ENCODE assay signal across 1 cellular context in the genomic region with DNA sequence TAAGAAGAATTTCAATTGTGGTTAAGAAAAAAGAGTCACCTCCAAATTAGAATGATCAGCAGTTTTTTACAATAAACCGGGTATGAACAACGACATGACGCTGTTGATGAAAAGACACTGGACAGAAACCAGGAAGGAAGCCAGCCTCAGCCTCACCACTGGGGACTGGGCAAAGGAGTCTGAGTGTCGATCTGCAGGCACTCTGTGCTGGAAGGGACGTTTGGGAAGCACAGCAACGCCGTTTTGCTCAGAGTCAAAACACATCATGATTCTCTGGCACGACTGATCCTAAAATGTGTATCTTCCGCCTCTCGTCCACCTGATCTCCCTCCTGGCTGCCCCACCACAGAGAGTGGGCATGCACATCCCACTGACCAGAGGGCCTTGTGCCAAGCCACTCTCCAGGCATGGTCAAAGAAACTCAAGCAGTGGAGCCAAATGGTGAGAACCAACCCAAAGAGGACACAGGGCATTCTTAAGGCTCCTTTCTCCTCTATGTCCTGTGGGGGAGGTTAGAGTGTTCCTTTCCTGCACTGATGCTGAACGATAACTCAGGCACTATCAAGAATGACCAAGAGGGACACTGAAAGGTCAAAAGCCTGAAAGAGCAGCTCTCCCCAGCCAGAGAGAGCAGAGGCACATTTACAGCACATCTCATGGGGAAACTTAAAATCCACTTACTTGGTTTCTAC.
TF ChIP-seq lines count a peak whose summit lies in the region.

No MANE protein-coding gene starts in this region.

TF ChIP-seq in K562, 482 proteins besides CTCF, POLR2A, EP300 and RAD21 (continued from another document and continues in another):
- TF ChIP-seq, protein P1, sequence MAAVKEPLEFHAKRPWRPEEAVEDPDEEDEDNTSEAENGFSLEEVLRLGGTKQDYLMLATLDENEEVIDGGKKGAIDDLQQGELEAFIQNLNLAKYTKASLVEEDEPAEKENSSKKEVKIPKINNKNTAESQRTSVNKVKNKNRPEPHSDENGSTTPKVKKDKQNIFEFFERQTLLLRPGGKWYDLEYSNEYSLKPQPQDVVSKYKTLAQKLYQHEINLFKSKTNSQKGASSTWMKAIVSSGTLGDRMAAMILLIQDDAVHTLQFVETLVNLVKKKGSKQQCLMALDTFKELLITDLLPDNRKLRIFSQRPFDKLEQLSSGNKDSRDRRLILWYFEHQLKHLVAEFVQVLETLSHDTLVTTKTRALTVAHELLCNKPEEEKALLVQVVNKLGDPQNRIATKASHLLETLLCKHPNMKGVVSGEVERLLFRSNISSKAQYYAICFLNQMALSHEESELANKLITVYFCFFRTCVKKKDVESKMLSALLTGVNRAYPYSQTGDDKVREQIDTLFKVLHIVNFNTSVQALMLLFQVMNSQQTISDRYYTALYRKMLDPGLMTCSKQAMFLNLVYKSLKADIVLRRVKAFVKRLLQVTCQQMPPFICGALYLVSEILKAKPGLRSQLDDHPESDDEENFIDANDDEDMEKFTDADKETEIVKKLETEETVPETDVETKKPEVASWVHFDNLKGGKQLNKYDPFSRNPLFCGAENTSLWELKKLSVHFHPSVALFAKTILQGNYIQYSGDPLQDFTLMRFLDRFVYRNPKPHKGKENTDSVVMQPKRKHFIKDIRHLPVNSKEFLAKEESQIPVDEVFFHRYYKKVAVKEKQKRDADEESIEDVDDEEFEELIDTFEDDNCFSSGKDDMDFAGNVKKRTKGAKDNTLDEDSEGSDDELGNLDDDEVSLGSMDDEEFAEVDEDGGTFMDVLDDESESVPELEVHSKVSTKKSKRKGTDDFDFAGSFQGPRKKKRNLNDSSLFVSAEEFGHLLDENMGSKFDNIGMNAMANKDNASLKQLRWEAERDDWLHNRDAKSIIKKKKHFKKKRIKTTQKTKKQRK (IDR thresholded peaks at IDR 0.05; ENCODE audit: borderline replicate concordance, low read depth, low read length), result no peak
- TF ChIP-seq SMARCB1 (IDR thresholded peaks at IDR 0.05; ENCODE audit: insufficient read length, low read depth) (no peak), KHSRP (IDR thresholded peaks at IDR 0.05) (no peak; the same call in 1 of the 2 replicates), HNRNPK (IDR thresholded peaks at IDR 0.05; ENCODE audit: low read depth, low read length, poor library complexity, severe bottlenecking) (no peak), MYC (IDR thresholded peaks at IDR 0.05; ENCODE audit: low read depth, low read length) (peak; percentile 64), MYC (CRISPR knock-in tag; IDR thresholded peaks at IDR 0.05; ENCODE audit: borderline replicate concordance, low read depth) (no peak), NFXL1 (CRISPR knock-in tag; IDR thresholded peaks at IDR 0.05) (peak; percentile 55; the same call in 1 of the 2 replicates), HLTF (IDR thresholded peaks at IDR 0.05) (peak; percentile 67; the same call in 1 of the 2 replicates), ETS1 (conservative IDR thresholded peaks at IDR 0.05; ENCODE audit: control insufficient read depth, low read depth, low read length) (peak; percentile 69), ZNF717 (CRISPR knock-in tag; IDR thresholded peaks at IDR 0.05) (no peak), RBBP5 (IDR thresholded peaks at IDR 0.05; ENCODE audit: borderline replicate concordance, insufficient read depth, low read length, poor library complexity, severe bottlenecking) (peak; percentile 88), NFIX (CRISPR knock-in tag; IDR thresholded peaks at IDR 0.05; ENCODE audit: low read depth) (no peak), ZNF79 (CRISPR knock-in tag; IDR thresholded peaks at IDR 0.05; ENCODE audit: low read depth) (no peak), MTA2 (IDR thresholded peaks at IDR 0.05; ENCODE audit: low read depth) (peak; percentile 52), KLF13 (tag; IDR thresholded peaks at IDR 0.05; ENCODE audit: borderline replicate concordance, low read depth) (peak; percentile 43; the same call in 1 of the 2 replicates), ZNF586 (CRISPR knock-in tag; conservative IDR thresholded peaks at IDR 0.05) (no peak), BCL6 (CRISPR knock-in tag; IDR thresholded peaks at IDR 0.05) (no peak), MAZ (CRISPR knock-in tag; conservative IDR thresholded peaks at IDR 0.05 in 1 of 2, IDR thresholded peaks at IDR 0.05 in 1 of 2) (peak; percentile 25 to 61; a peak in 2 of 4 replicates), RBM15 (IDR thresholded peaks at IDR 0.05; ENCODE audit: insufficient read depth, low read length) (no peak), ZBTB43 (CRISPR knock-in tag; IDR thresholded peaks at IDR 0.05) (no peak), GABPB1 (CRISPR knock-in tag; IDR thresholded peaks at IDR 0.05) (peak; percentile 42; the same call in 1 of the 2 replicates), ZNF124 (CRISPR knock-in tag; IDR thresholded peaks at IDR 0.05) (no peak), GTF2F1 (IDR thresholded peaks at IDR 0.05; ENCODE audit: low read depth, low read length) (0 out of 2 replicates have a peak, but pooled peaks have one; percentile 60), ZBED1 (IDR thresholded peaks at IDR 0.05) (no peak), SRSF9 (IDR thresholded peaks at IDR 0.05; ENCODE audit: borderline replicate concordance, low read depth, low read length) (no peak), CBFA2T3 (IDR thresholded peaks at IDR 0.05) (peak; percentile 90), ZNF134 (CRISPR knock-in tag; conservative IDR thresholded peaks at IDR 0.05) (no peak; the same call in 1 of the 2 replicates), IFI16 (CRISPR knock-in tag; IDR thresholded peaks at IDR 0.05) (no peak), ZNF696 (CRISPR knock-in tag; conservative IDR thresholded peaks at IDR 0.05) (no peak), PHF21A (IDR thresholded peaks at IDR 0.05; ENCODE audit: borderline replicate concordance, low read depth) (no peak), CBX3 (IDR thresholded peaks at IDR 0.05; ENCODE audit: borderline replicate concordance in 1 of 2, low read length in 2 of 2) (peak in 1 of 2 experiments; percentile 55; a peak in 2 of 3 replicates), ZNF778 (CRISPR knock-in tag; IDR thresholded peaks at IDR 0.05) (no peak), BRCA1 (IDR thresholded peaks at IDR 0.05) (no peak), BRCA1 (CRISPR knock-in tag; IDR thresholded peaks at IDR 0.05) (no peak), MLX (CRISPR knock-in tag; conservative IDR thresholded peaks at IDR 0.05) (no peak), SLC30A9 (CRISPR knock-in tag; IDR thresholded peaks at IDR 0.05) (no peak), ZNF668 (CRISPR knock-in tag; IDR thresholded peaks at IDR 0.05) (0 out of 2 replicates have a peak, but pooled peaks have one; percentile 34), HDAC3 (IDR thresholded peaks at IDR 0.05; ENCODE audit: borderline replicate concordance, partially characterized antibody) (peak; percentile 23), TCFL5 (CRISPR knock-in tag; conservative IDR thresholded peaks at IDR 0.05) (no peak), ZNF830 (CRISPR knock-in tag; IDR thresholded peaks at IDR 0.05) (no peak), RBM22 (IDR thresholded peaks at IDR 0.05; ENCODE audit: low read depth, low read length, poor library complexity, severe bottlenecking) (no peak), BRD4 (IDR thresholded peaks at IDR 0.05) (no peak), DNMT1 (IDR thresholded peaks at IDR 0.05) (no peak)
- TF ChIP-seq, protein P2, sequence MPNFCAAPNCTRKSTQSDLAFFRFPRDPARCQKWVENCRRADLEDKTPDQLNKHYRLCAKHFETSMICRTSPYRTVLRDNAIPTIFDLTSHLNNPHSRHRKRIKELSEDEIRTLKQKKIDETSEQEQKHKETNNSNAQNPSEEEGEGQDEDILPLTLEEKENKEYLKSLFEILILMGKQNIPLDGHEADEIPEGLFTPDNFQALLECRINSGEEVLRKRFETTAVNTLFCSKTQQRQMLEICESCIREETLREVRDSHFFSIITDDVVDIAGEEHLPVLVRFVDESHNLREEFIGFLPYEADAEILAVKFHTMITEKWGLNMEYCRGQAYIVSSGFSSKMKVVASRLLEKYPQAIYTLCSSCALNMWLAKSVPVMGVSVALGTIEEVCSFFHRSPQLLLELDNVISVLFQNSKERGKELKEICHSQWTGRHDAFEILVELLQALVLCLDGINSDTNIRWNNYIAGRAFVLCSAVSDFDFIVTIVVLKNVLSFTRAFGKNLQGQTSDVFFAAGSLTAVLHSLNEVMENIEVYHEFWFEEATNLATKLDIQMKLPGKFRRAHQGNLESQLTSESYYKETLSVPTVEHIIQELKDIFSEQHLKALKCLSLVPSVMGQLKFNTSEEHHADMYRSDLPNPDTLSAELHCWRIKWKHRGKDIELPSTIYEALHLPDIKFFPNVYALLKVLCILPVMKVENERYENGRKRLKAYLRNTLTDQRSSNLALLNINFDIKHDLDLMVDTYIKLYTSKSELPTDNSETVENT (CRISPR knock-in tag; IDR thresholded peaks at IDR 0.05), result peak; percentile 73
- TF ChIP-seq, protein P3, sequence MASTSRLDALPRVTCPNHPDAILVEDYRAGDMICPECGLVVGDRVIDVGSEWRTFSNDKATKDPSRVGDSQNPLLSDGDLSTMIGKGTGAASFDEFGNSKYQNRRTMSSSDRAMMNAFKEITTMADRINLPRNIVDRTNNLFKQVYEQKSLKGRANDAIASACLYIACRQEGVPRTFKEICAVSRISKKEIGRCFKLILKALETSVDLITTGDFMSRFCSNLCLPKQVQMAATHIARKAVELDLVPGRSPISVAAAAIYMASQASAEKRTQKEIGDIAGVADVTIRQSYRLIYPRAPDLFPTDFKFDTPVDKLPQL (IDR thresholded peaks at IDR 0.05; ENCODE audit: extremely low read depth, insufficient read length), result no peak
- TF ChIP-seq, protein P4, sequence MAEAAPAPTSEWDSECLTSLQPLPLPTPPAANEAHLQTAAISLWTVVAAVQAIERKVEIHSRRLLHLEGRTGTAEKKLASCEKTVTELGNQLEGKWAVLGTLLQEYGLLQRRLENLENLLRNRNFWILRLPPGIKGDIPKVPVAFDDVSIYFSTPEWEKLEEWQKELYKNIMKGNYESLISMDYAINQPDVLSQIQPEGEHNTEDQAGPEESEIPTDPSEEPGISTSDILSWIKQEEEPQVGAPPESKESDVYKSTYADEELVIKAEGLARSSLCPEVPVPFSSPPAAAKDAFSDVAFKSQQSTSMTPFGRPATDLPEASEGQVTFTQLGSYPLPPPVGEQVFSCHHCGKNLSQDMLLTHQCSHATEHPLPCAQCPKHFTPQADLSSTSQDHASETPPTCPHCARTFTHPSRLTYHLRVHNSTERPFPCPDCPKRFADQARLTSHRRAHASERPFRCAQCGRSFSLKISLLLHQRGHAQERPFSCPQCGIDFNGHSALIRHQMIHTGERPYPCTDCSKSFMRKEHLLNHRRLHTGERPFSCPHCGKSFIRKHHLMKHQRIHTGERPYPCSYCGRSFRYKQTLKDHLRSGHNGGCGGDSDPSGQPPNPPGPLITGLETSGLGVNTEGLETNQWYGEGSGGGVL (CRISPR knock-in tag; IDR thresholded peaks at IDR 0.05), result no peak
- TF ChIP-seq, protein P5, sequence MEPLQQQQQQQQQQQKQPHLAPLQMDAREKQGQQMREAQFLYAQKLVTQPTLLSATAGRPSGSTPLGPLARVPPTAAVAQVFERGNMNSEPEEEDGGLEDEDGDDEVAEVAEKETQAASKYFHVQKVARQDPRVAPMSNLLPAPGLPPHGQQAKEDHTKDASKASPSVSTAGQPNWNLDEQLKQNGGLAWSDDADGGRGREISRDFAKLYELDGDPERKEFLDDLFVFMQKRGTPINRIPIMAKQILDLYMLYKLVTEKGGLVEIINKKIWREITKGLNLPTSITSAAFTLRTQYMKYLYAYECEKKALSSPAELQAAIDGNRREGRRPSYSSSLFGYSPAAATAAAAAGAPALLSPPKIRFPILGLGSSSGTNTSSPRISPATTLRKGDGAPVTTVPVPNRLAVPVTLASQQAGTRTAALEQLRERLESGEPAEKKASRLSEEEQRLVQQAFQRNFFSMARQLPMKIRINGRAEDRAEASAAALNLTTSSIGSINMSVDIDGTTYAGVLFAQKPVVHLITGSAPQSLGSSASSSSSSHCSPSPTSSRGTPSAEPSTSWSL (CRISPR knock-in tag; IDR thresholded peaks at IDR 0.05; ENCODE audit: borderline replicate concordance), result no peak
- TF ChIP-seq, protein P6, sequence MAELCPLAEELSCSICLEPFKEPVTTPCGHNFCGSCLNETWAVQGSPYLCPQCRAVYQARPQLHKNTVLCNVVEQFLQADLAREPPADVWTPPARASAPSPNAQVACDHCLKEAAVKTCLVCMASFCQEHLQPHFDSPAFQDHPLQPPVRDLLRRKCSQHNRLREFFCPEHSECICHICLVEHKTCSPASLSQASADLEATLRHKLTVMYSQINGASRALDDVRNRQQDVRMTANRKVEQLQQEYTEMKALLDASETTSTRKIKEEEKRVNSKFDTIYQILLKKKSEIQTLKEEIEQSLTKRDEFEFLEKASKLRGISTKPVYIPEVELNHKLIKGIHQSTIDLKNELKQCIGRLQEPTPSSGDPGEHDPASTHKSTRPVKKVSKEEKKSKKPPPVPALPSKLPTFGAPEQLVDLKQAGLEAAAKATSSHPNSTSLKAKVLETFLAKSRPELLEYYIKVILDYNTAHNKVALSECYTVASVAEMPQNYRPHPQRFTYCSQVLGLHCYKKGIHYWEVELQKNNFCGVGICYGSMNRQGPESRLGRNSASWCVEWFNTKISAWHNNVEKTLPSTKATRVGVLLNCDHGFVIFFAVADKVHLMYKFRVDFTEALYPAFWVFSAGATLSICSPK (IDR thresholded peaks at IDR 0.05; ENCODE audit: borderline replicate concordance), result no peak
